22 cellular contexts compared by ENCODE assay signal in genomic region chr12:50617657-50618056, GRCh38.
DNase-seq lines count a peak whose midpoint lies in the region; ATAC-seq, FAIRE-seq and TF ChIP-seq lines count a peak whose summit lies in the region.
"Had no signal": no experiment of that assay in that cellular context is flagged by ENCODE, and none has a peak within 500 bp of the region (broad histone marks: within the 10 kb centered on the region; RNA-seq: fewer than 3 reads in every experiment).

No MANE protein-coding gene starts in this region.

- no peaks in the 10 kb centered on the region for H3K36me3 ChIP-seq in PC-9 (ENCODE audit: low read depth)
- no peaks in the 10 kb centered on the region for H3K36me3 ChIP-seq in astrocyte (ENCODE audit: insufficient read depth, low read length)
- peaks cover 0 to 4% of the 10 kb centered on the region in 2 experiments for H3K36me3 ChIP-seq in keratinocyte (ENCODE audit: control insufficient read depth in 2 of 2, extremely low read depth in 1 of 2, insufficient read depth in 2 of 2, low read length in 2 of 2)
- H3K36me3 ChIP-seq in MG63 = no peaks in the 10 kb centered on the region
- H3K36me3 ChIP-seq: HAP-1 had no signal

- ATAC-seq in HG02678 (IDR thresholded peaks at IDR 0.05; ENCODE audit: unreplicated experiment) = no peak
- ATAC-seq: HepG2 had no signal

- CTCF ChIA-PET in PC-9 (lab: Charles Lee) = no interaction called here

- no peak overlapping the region for H3K4me3 ChIP-seq in PC-9
- H3K4me3 ChIP-seq in astrocyte (ENCODE audit: insufficient read depth, low read depth, low read length) = no peak overlapping the region
- H3K4me3 ChIP-seq in keratinocyte (ENCODE audit: control insufficient read depth in 2 of 3, extremely low read depth in 1 of 3, insufficient read depth in 2 of 3, low read depth in 1 of 3, low read length in 3 of 3) = no peak overlapping the region
- H3K4me3 ChIP-seq in MG63 = no peak overlapping the region
- H3K4me3 ChIP-seq: HAP-1 had no signal

- dilution Hi-C loops in keratinocyte (cut with MboI; ENCODE audit: extremely low pct_ligation_motif_present, low sequenced_read_pairs) = no loop called here

- peaks cover 79% of the 10 kb centered on the region for H3K79me2 ChIP-seq in PC-9 (ENCODE audit: low read depth)
- peaks cover 37% of the 10 kb centered on the region for H3K79me2 ChIP-seq in astrocyte (ENCODE audit: insufficient read depth, low read length)
- H3K79me2 ChIP-seq in keratinocyte (ENCODE audit: control insufficient read depth, insufficient read depth, low read length) = peaks cover 30% of the 10 kb centered on the region

- no peak overlapping the region for H2AFZ ChIP-seq in PC-9
- no peak overlapping the region for H2AFZ ChIP-seq in astrocyte (ENCODE audit: low read depth, low read length)
- no peak overlapping the region for H2AFZ ChIP-seq in keratinocyte (ENCODE audit: control insufficient read depth, low read length)

- H3K4me1 ChIP-seq in PC-9 (replicated peaks; ENCODE audit: insufficient read depth) = peaks cover 93% of the 10 kb centered on the region
- H3K4me1 ChIP-seq in astrocyte (ENCODE audit: insufficient read depth, low read length) = peaks cover 64% of the 10 kb centered on the region
- peaks cover 96% of the 10 kb centered on the region for H3K4me1 ChIP-seq in keratinocyte (ENCODE audit: control insufficient read depth, extremely low read depth, insufficient read depth, low read length)

- no peak for TF ChIP-seq CTCF in PC-9 (conservative IDR thresholded peaks at IDR 0.05)
- no peak for TF ChIP-seq CTCF in astrocyte (IDR thresholded peaks at IDR 0.05; ENCODE audit: insufficient read depth, low read depth, low read length)
- TF ChIP-seq CTCF in keratinocyte (optimal IDR thresholded peaks at IDR 0.05 in 1 of 3, IDR thresholded peaks at IDR 0.05 in 1 of 3, conservative IDR thresholded peaks at IDR 0.05 in 1 of 3; ENCODE audit: extremely low read depth in 1 of 3, insufficient read depth in 2 of 3, low read length in 3 of 3) = no peak

- no TSS peak for BruUV-seq in PC-9 (replicated peaks; lab: Mats Ljungman, UMichigan)

- no peaks in the 10 kb centered on the region for H3K36me3 Mint-ChIP-seq in astrocyte (ENCODE audit: low read depth, unreplicated experiment)

- no peaks in the 10 kb centered on the region for H3K9me3 ChIP-seq in PC-9 (ENCODE audit: insufficient read depth, low read depth)
- H3K9me3 ChIP-seq in astrocyte (ENCODE audit: insufficient read depth, low read depth, low read length) = no peaks in the 10 kb centered on the region
- no peaks in the 10 kb centered on the region for H3K9me3 ChIP-seq in keratinocyte (ENCODE audit: control insufficient read depth, low read depth, low read length)
- H3K9me3 ChIP-seq in MG63 = no peaks in the 10 kb centered on the region
- H3K9me3 ChIP-seq: HAP-1 had no signal

- POLR2A ChIA-PET in PC-9 (lab: Charles Lee; ENCODE audit: unreplicated experiment) = no interaction called here

- H3K9ac ChIP-seq in astrocyte (ENCODE audit: low read length) (no peak overlapping the region), keratinocyte (ENCODE audit: control insufficient read depth, extremely low read depth, insufficient read depth, low read length) (no peak overlapping the region)

- intact Hi-C loops in PC-9 (cut with micrococcal nuclease; ENCODE audit: unreplicated experiment) = loop anchor here (5.0 kb wide), 1 partner anchor 45 kb away; no protein-coding TSS in a partner anchor

- H3K4me3 Mint-ChIP-seq in astrocyte (ENCODE audit: unreplicated experiment) = peak overlapping the region; percentile 15
- H3K4me3 Mint-ChIP-seq: B cell; CD4-positive, alpha-beta T cell; HFFc6 had no signal

- DNase-seq in PC-9 (no peak), astrocyte (ENCODE audit: low read depth) (no peak), keratinocyte (ENCODE audit: low read depth, low spot score) (no peak), SIG-M5 (lab: John Stamatoyannopoulos, UW) (no peak), SKM-1 (lab: John Stamatoyannopoulos, UW; ENCODE audit: unreplicated experiment) (no peak), MG63 (no peak)
- DNase-seq: C1 segment of cervical spinal cord; CD4-positive, alpha-beta T cell; DMS153; DMS79 treated with DMSO at 0.1 percent for 48 hours; EL; HFFc6 had no signal

- H3F3A ChIP-seq in PC-9 (ENCODE audit: insufficient read depth, low read depth) = peaks cover 73% of the 10 kb centered on the region

- H3K27me3 ChIP-seq in PC-9 (ENCODE audit: insufficient read depth, low read depth) = no peaks in the 10 kb centered on the region
- H3K27me3 ChIP-seq in astrocyte (ENCODE audit: insufficient read depth, low read length) = no peaks in the 10 kb centered on the region
- H3K27me3 ChIP-seq in keratinocyte (ENCODE audit: control insufficient read depth, extremely low read depth, insufficient read depth, low read length) = no peaks in the 10 kb centered on the region
- H3K27me3 ChIP-seq in MG63 = no peaks in the 10 kb centered on the region

- H3K4me2 ChIP-seq in PC-9 = no peak overlapping the region
- H3K4me2 ChIP-seq in astrocyte (ENCODE audit: low read length) = no peak overlapping the region
- H3K4me2 ChIP-seq in keratinocyte (ENCODE audit: control insufficient read depth, extremely low read depth, insufficient read depth, low read depth, low read length) = no peak overlapping the region

- no peaks in the 10 kb centered on the region for H3K9me1 ChIP-seq in keratinocyte (ENCODE audit: control insufficient read depth, extremely low read depth, insufficient read depth, low read length)

- no peaks in the 10 kb centered on the region for H3K9me3 Mint-ChIP-seq in astrocyte (ENCODE audit: unreplicated experiment)
- H3K9me3 Mint-ChIP-seq: CD4-positive, alpha-beta T cell; HFFc6 had no signal

- H3K9me2 ChIP-seq in PC-9 (ENCODE audit: insufficient read depth) = no peaks in the 10 kb centered on the region; the same call in 1 of the 2 replicates

- H3K27ac ChIP-seq in PC-9 (peak overlapping the region; percentile 93), astrocyte (ENCODE audit: low read depth, low read length) (no peak overlapping the region), keratinocyte (ENCODE audit: control insufficient read depth, insufficient read depth, low read length) (peak overlapping the region; percentile 94)

- H3K4me1 Mint-ChIP-seq in astrocyte (ENCODE audit: low read depth, unreplicated experiment) = peaks cover 50% of the 10 kb centered on the region

- H4K20me1 ChIP-seq in PC-9 (ENCODE audit: insufficient read depth) (no peaks in the 10 kb centered on the region), astrocyte (ENCODE audit: insufficient read depth, low read length) (no peaks in the 10 kb centered on the region), keratinocyte (ENCODE audit: control insufficient read depth, extremely low read depth, insufficient read depth, low read length) (no peaks in the 10 kb centered on the region)

- FAIRE-seq in astrocyte (lab: Jason Lieb, UNC) (no peak), keratinocyte (lab: Jason Lieb, UNC) (no peak)
- FAIRE-seq: A204.1, G401.6, GM12891, GM19239, H1, HepG2, HTR-8/SVneo had no signal

- H3K27me3 Mint-ChIP-seq in astrocyte (ENCODE audit: low read depth, unreplicated experiment) = no peaks in the 10 kb centered on the region
- H3K27me3 Mint-ChIP-seq: B cell; CD4-positive, alpha-beta T cell had no signal

- peak overlapping the region; percentile 77 for H3K27ac Mint-ChIP-seq in astrocyte (ENCODE audit: unreplicated experiment)
- H3K27ac Mint-ChIP-seq: B cell; CD4-positive, alpha-beta T cell; HFFc6 had no signal
